ENCODE assay signal across 18 cellular contexts in genomic region chr19:18669524-18669817, GRCh38. TPM values are rescaled to one million over a fixed set of nuclear protein-coding genes. Genes with fewer than 3 reads are reported as not detected.
"Had no signal": no experiment of that assay in that cellular context is flagged by ENCODE, and none has a peak within 500 bp of the region (broad histone marks: within the 10 kb centered on the region; RNA-seq: fewer than 3 reads in every experiment).

No MANE protein-coding gene starts in this region.

- H3K4me1 Mint-ChIP-seq: activated CD4-positive, alpha-beta T cell treated with anti-CD3 and anti-CD28 coated beads, Interleukin-2, amount 10 ng/mL, durations not matched to agents 7 days and 5 days; activated naive CD4-positive, alpha-beta T cell treated with anti-CD3 and anti-CD28 coated beads, Interleukin-2, amount 10 ng/mL, durations not matched to agents 7 days and 5 days; neural crest cell had no signal

- ATAC-seq: body of pancreas, gastrocnemius medialis, heart right ventricle, left lobe of liver, right lobe of liver had no signal

- DNase-seq: activated CD4-positive, alpha-beta T cell treated with anti-CD3 and anti-CD28 coated beads, Interleukin-2, amount 10 ng/mL, durations not matched to agents 7 days and 5 days; activated naive CD4-positive, alpha-beta T cell treated with anti-CD3 and anti-CD28 coated beads, Interleukin-2, amount 10 ng/mL, durations not matched to agents 7 days and 5 days; activated T-cell treated with anti-CD3 and anti-CD28 coated beads for 4 hours; body of pancreas; central memory CD4-positive, alpha-beta T cell; gastrocnemius medialis; heart right ventricle; ovary; right lobe of liver; stimulated activated CD4-positive, alpha-beta T cell treated with anti-CD3 and anti-CD28 coated beads, Interleukin-1b, Interleukin-23, amount 100 ng/mL, for 48 hours; stimulated activated naive CD8-positive, alpha-beta T cell treated with anti-CD3 and anti-CD28 coated beads, Interleukin-15, amount 100 ng/mL, for 72 hours; testis had no signal

- H3K4me3 Mint-ChIP-seq: activated CD4-positive, alpha-beta T cell treated with anti-CD3 and anti-CD28 coated beads, Interleukin-2, amount 10 ng/mL, durations not matched to agents 7 days and 5 days; activated naive CD4-positive, alpha-beta T cell treated with anti-CD3 and anti-CD28 coated beads, Interleukin-2, amount 10 ng/mL, durations not matched to agents 7 days and 5 days; neural crest cell; stimulated activated naive CD8-positive, alpha-beta T cell treated with anti-CD3 and anti-CD28 coated beads, Interleukin-15, amount 100 ng/mL, for 72 hours had no signal

- H3K4me3 ChIP-seq: body of pancreas, coronary artery, gastrocnemius medialis, heart right ventricle, ovary, right lobe of liver, testis had no signal

- H3K27ac Mint-ChIP-seq: activated CD4-positive, alpha-beta T cell treated with anti-CD3 and anti-CD28 coated beads, Interleukin-2, amount 10 ng/mL, durations not matched to agents 7 days and 5 days; stimulated activated naive CD8-positive, alpha-beta T cell treated with anti-CD3 and anti-CD28 coated beads, Interleukin-15, amount 100 ng/mL, for 72 hours had no signal

- H3K9me3 ChIP-seq: body of pancreas, gastrocnemius medialis, heart right ventricle, ovary, right lobe of liver, testis had no signal

- H3K27ac ChIP-seq: body of pancreas, gastrocnemius medialis, heart right ventricle, ovary, right lobe of liver, testis had no signal

- H3K27me3 ChIP-seq: body of pancreas, gastrocnemius medialis, heart right ventricle, ovary, right lobe of liver, testis had no signal

- H3K9me3 Mint-ChIP-seq: activated CD4-positive, alpha-beta T cell treated with anti-CD3 and anti-CD28 coated beads, Interleukin-2, amount 10 ng/mL, durations not matched to agents 7 days and 5 days; activated naive CD4-positive, alpha-beta T cell treated with anti-CD3 and anti-CD28 coated beads, Interleukin-2, amount 10 ng/mL, durations not matched to agents 7 days and 5 days; neural crest cell; stimulated activated naive CD8-positive, alpha-beta T cell treated with anti-CD3 and anti-CD28 coated beads, Interleukin-15, amount 100 ng/mL, for 72 hours had no signal

- H3K4me1 ChIP-seq: body of pancreas, right lobe of liver had no signal

- H3K36me3 ChIP-seq: ovary had no signal

- H3K27me3 Mint-ChIP-seq: activated CD4-positive, alpha-beta T cell treated with anti-CD3 and anti-CD28 coated beads, Interleukin-2, amount 10 ng/mL, durations not matched to agents 7 days and 5 days; activated naive CD4-positive, alpha-beta T cell treated with anti-CD3 and anti-CD28 coated beads, Interleukin-2, amount 10 ng/mL, durations not matched to agents 7 days and 5 days; stimulated activated naive CD8-positive, alpha-beta T cell treated with anti-CD3 and anti-CD28 coated beads, Interleukin-15, amount 100 ng/mL, for 72 hours had no signal

RNA-seq across cellular contexts. Expression of gene TMEM59L, which starts 56.8 kb away (rescaled TPM):
- total RNA-seq: activated CD8-positive, alpha-beta memory T cell treated with anti-CD3 and anti-CD28 coated beads for 36 hours; left lobe of liver; lung microvascular endothelial cell had no signal
- polyA plus RNA-seq: keratinocyte had no signal
